ENCODE assay signal across 13 cellular contexts in genomic region chr6:166173292-166173951, GRCh38. TPM values are rescaled to one million over a fixed set of nuclear protein-coding genes. Genes with fewer than 3 reads are reported as not detected.
DNase-seq lines count a peak whose midpoint lies in the region; ATAC-seq, FAIRE-seq and TF ChIP-seq lines count a peak whose summit lies in the region.
"Had no signal": no experiment of that assay in that cellular context is flagged by ENCODE, and none has a peak within 500 bp of the region (broad histone marks: within the 10 kb centered on the region; RNA-seq: fewer than 3 reads in every experiment).

No MANE protein-coding gene starts in this region.

- in situ Hi-C loops in GM23248 (cut with MboI): no loop called here

- H2AFZ ChIP-seq in GM23248: no peak overlapping the region

- 1 to 3% methylated on average over 9 of the region's 9 CpGs for WGBS in GM23248 (ENCODE audit: low coverage in 1 of 2, low lambda C conversion rate in 2 of 2, missing lambda C conversion rate in 2 of 2), 2 experiments

- DNase-seq in DMS153 (lab: John Stamatoyannopoulos, UW): peak; percentile 94
- DNase-seq in NCI-H1105 (lab: John Stamatoyannopoulos, UW): peak; percentile 53
- peak; percentile 4 for DNase-seq in fibroblast of pulmonary artery (ENCODE audit: low read depth)
- no peak for DNase-seq in activated CD4-positive, CD25-positive, alpha-beta regulatory T cell treated with anti-CD3 and anti-CD28 coated beads, Interleukin-2, amount 50 U/mL, for 72 hours
- DNase-seq in RCC 7860 (ENCODE audit: low spot score): no peak
- no peak for DNase-seq in GM23248
- DNase-seq: effector memory CD4-positive, alpha-beta T cell; HFFc6; left colon; SW 1271 had no signal

- FAIRE-seq in RCC 7860 (lab: Jason Lieb, UNC): no peak

- no peak overlapping the region for H3K9ac ChIP-seq in GM23248

- H3F3A ChIP-seq in GM23248 (ENCODE audit: insufficient read depth): no peaks in the 10 kb centered on the region

- no peak for TF ChIP-seq CTCF in fibroblast of pulmonary artery (IDR thresholded peaks at IDR 0.05; ENCODE audit: low read length, missing control alignments)

- H3K27ac ChIP-seq in GM23248: no peak overlapping the region

- no peaks in the 10 kb centered on the region for H3K4me1 ChIP-seq in GM23248 (ENCODE audit: insufficient read depth)

- no peaks in the 10 kb centered on the region for H3K9me2 ChIP-seq in GM23248 (ENCODE audit: insufficient read depth)

- H3K36me3 ChIP-seq in GM23248 (ENCODE audit: low read depth): no peaks in the 10 kb centered on the region

- no peaks in the 10 kb centered on the region for H4K20me1 ChIP-seq in GM23248 (ENCODE audit: insufficient read depth)

- H3K4me2 ChIP-seq in GM23248 (ENCODE audit: unreplicated experiment): no peak overlapping the region

- H3K27me3 ChIP-seq in GM23248 (replicated peaks; ENCODE audit: insufficient read depth): peaks cover 39% of the 10 kb centered on the region

- H3K9me3 ChIP-seq in GM23248 (ENCODE audit: low read depth): no peaks in the 10 kb centered on the region

- ATAC-seq in GM21423 (IDR thresholded peaks at IDR 0.05; ENCODE audit: unreplicated experiment): peak; percentile 49
- ATAC-seq in GM19455 (IDR thresholded peaks at IDR 0.05; ENCODE audit: unreplicated experiment): no peak
- ATAC-seq: left colon had no signal

- H3K4me3 ChIP-seq in fibroblast of pulmonary artery (replicated peaks; ENCODE audit: low read depth, low read length) (no peak overlapping the region), GM23248 (no peak overlapping the region)

- no peaks in the 10 kb centered on the region for H3K79me2 ChIP-seq in GM23248 (ENCODE audit: insufficient read depth)

RNA-seq across cellular contexts. Expression of gene TBXT, which starts 5.8 kb away (rescaled TPM):
- not detected in 2 replicates for total RNA-seq in GM23248 (2014; rRNA removed; shearing (Covaris generic))
- not detected in 2 replicates for polyA plus RNA-seq in GM23248 (2016; fragmentation: Nextera tagmentation; extraction: Ambion mirVana)
- total RNA-seq: HFFc6, left colon, skeletal muscle tissue had no signal

Comparison
In these comparisons a context has a peak if more than half of its experiments do, and no peak if none do; other contexts are left out.
1. DNase-seq: peak in DMS153 (single experiment), NCI-H1105 (single experiment) and fibroblast of pulmonary artery (single experiment); none in activated CD4-positive, CD25-positive, alpha-beta regulatory T cell treated with anti-CD3 and anti-CD28 coated beads, Interleukin-2, amount 50 U/mL, for 72 hours (single experiment), RCC 7860 (single experiment) and GM23248 (single experiment).